1 cellular context compared by ENCODE assay signal in the genomic region with DNA sequence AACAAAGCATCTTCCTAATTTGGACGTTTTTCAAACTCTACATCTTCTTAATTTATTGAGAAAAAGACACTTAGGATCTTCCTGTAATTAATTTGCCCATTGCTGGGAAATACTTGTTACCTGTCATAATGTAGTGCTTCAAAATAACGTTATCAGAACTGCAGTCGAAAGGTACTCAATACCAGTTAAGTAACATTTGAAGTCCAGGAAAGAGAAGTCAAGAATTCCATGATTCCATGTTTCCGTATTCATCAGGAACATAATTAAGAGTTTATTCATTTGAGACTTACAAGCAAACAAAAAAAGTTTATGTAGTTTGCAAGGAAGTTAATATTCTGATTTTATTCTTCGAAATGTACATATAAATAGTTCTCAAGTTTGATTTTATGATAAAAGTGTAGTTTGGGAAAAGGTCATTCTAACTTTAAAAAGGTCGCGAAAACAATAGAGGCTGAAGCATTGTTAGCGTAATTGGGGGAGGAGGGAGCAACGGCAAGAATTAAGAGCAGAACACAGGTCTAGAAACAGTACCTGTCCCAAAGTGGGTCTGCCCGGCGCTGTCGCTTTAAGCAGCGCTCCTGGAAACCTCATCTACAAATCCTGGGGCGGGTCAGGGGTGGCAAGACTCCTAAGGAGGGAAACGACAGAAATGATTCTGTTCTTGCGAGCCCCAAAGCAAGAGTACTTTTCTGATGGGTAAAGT.
TF ChIP-seq lines count a peak whose summit lies in the region.

No MANE protein-coding gene starts in this region.

TF ChIP-seq in GM12878, 131 proteins besides CTCF, POLR2A, EP300 and RAD21 (continued from another document):
- TF ChIP-seq, protein P1, sequence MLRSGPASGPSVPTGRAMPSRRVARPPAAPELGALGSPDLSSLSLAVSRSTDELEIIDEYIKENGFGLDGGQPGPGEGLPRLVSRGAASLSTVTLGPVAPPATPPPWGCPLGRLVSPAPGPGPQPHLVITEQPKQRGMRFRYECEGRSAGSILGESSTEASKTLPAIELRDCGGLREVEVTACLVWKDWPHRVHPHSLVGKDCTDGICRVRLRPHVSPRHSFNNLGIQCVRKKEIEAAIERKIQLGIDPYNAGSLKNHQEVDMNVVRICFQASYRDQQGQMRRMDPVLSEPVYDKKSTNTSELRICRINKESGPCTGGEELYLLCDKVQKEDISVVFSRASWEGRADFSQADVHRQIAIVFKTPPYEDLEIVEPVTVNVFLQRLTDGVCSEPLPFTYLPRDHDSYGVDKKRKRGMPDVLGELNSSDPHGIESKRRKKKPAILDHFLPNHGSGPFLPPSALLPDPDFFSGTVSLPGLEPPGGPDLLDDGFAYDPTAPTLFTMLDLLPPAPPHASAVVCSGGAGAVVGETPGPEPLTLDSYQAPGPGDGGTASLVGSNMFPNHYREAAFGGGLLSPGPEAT (IDR thresholded peaks at IDR 0.05; ENCODE audit: low read depth): no peak
- TF ChIP-seq ATF2 (IDR thresholded peaks at IDR 0.05; ENCODE audit: low read length) (no peak), HDGF (IDR thresholded peaks at IDR 0.05) (no peak), JUND (IDR thresholded peaks at IDR 0.05; ENCODE audit: low read depth, low read length) (no peak), NBN (IDR thresholded peaks at IDR 0.05) (no peak), HDAC2 (IDR thresholded peaks at IDR 0.05) (no peak), IRF5 (IDR thresholded peaks at IDR 0.05; ENCODE audit: borderline replicate concordance) (no peak), CHD2 (IDR thresholded peaks at IDR 0.05; ENCODE audit: borderline replicate concordance, low read depth, low read length) (no peak), PRDM15 (CRISPR knock-in tag; IDR thresholded peaks at IDR 0.05) (no peak), ESRRA (IDR thresholded peaks at IDR 0.05; ENCODE audit: low read length) (no peak), BMI1 (IDR thresholded peaks at IDR 0.05; ENCODE audit: borderline replicate concordance) (no peak), ZNF24 (IDR thresholded peaks at IDR 0.05) (no peak), ZNF217 (IDR thresholded peaks at IDR 0.05) (no peak), KLF5 (IDR thresholded peaks at IDR 0.05; ENCODE audit: partially characterized antibody) (no peak)
- TF ChIP-seq, protein P2, sequence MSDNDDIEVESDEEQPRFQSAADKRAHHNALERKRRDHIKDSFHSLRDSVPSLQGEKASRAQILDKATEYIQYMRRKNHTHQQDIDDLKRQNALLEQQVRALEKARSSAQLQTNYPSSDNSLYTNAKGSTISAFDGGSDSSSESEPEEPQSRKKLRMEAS (IDR thresholded peaks at IDR 0.05; ENCODE audit: low read depth, low read length): no peak
- TF ChIP-seq, protein P3, sequence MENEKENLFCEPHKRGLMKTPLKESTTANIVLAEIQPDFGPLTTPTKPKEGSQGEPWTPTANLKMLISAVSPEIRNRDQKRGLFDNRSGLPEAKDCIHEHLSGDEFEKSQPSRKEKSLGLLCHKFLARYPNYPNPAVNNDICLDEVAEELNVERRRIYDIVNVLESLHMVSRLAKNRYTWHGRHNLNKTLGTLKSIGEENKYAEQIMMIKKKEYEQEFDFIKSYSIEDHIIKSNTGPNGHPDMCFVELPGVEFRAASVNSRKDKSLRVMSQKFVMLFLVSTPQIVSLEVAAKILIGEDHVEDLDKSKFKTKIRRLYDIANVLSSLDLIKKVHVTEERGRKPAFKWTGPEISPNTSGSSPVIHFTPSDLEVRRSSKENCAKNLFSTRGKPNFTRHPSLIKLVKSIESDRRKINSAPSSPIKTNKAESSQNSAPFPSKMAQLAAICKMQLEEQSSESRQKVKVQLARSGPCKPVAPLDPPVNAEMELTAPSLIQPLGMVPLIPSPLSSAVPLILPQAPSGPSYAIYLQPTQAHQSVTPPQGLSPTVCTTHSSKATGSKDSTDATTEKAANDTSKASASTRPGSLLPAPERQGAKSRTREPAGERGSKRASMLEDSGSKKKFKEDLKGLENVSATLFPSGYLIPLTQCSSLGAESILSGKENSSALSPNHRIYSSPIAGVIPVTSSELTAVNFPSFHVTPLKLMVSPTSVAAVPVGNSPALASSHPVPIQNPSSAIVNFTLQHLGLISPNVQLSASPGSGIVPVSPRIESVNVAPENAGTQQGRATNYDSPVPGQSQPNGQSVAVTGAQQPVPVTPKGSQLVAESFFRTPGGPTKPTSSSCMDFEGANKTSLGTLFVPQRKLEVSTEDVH (IDR thresholded peaks at IDR 0.05; ENCODE audit: low read depth, partially characterized antibody): no peak
